In genomic region chr3:138946554-138947302, GRCh38 we compare ENCODE assay signal across 9 cellular contexts. TPM values are rescaled to one million over a fixed set of nuclear protein-coding genes. Genes with fewer than 3 reads are reported as not detected.
A peak's percentile ranks its signal among the peaks of the same experiment; 100 is the strongest.
DNase-seq lines count a peak whose midpoint lies in the region; TF ChIP-seq lines count a peak whose summit lies in the region.
"Had no signal": no experiment of that assay in that cellular context is flagged by ENCODE, and none has a peak within 500 bp of the region (broad histone marks: within the 10 kb centered on the region; RNA-seq: fewer than 3 reads in every experiment).

TSS of gene FOXL2 (minus strand) at chr3:138947137. CDS start at chr3:138946722, 415 bp downstream.
TSS of gene FOXL2NB (plus strand) at chr3:138947217. CDS start at chr3:138947365, 148 bp downstream.

- no peaks in the 10 kb centered on the region for H3K9me3 Mint-ChIP-seq in dendritic cell treated with granulocyte-macrophage colony-stimulating factor and Interleukin-4, amounts not matched to agents 40 ng/mL and 50 ng/mL, for 4 days
- no peaks in the 10 kb centered on the region for H3K9me3 Mint-ChIP-seq in mesothelial cell of epicardium

- H3K36me3 Mint-ChIP-seq in dendritic cell treated with granulocyte-macrophage colony-stimulating factor and Interleukin-4, amounts not matched to agents 40 ng/mL and 50 ng/mL, for 4 days (ENCODE audit: low read depth): no peaks in the 10 kb centered on the region
- no peaks in the 10 kb centered on the region for H3K36me3 Mint-ChIP-seq in mesothelial cell of epicardium

- peak within 1 kb of the TSS; percentile 17 for H3K27ac Mint-ChIP-seq in dendritic cell treated with granulocyte-macrophage colony-stimulating factor and Interleukin-4, amounts not matched to agents 40 ng/mL and 50 ng/mL, for 4 days
- no peak within 1 kb of the TSS for H3K27ac Mint-ChIP-seq in mesothelial cell of epicardium

- H3K4me3 Mint-ChIP-seq in dendritic cell treated with granulocyte-macrophage colony-stimulating factor and Interleukin-4, amounts not matched to agents 40 ng/mL and 50 ng/mL, for 4 days: peak within 1 kb of the TSS; percentile 76
- peak within 1 kb of the TSS; percentile 59 for H3K4me3 Mint-ChIP-seq in mesothelial cell of epicardium

- peak; percentile 89 for DNase-seq in GM03348 (ENCODE audit: low spot score)
- peak; percentile 44 for DNase-seq in OCI-M1 (lab: John Stamatoyannopoulos, UW)
- peak in 1 of 2 experiments; percentile 53 for DNase-seq in mesothelial cell of epicardium (ENCODE audit: low spot score in 2 of 2, unreplicated experiment in 2 of 2)
- DNase-seq in NCI-H345 (lab: John Stamatoyannopoulos, UW): no peak
- no peak for DNase-seq in NAMALWA (ENCODE audit: low spot score)
- no peak for DNase-seq in HuH-7 (ENCODE audit: low spot score)
- no peak for DNase-seq in kidney tubule cell (ENCODE audit: low spot score)

- intact Hi-C loops in dendritic cell treated with granulocyte-macrophage colony-stimulating factor and Interleukin-4, amounts not matched to agents 40 ng/mL and 50 ng/mL, for 4 days (cut with micrococcal nuclease): no loop called here

- H3K27me3 Mint-ChIP-seq in dendritic cell treated with granulocyte-macrophage colony-stimulating factor and Interleukin-4, amounts not matched to agents 40 ng/mL and 50 ng/mL, for 4 days: peaks cover 96% of the 10 kb centered on the region
- peaks cover 94% of the 10 kb centered on the region for H3K27me3 Mint-ChIP-seq in mesothelial cell of epicardium (ENCODE audit: low read depth)

- peaks cover 58% of the 10 kb centered on the region for H3K4me1 Mint-ChIP-seq in dendritic cell treated with granulocyte-macrophage colony-stimulating factor and Interleukin-4, amounts not matched to agents 40 ng/mL and 50 ng/mL, for 4 days (ENCODE audit: low read depth)
- peaks cover 15% of the 10 kb centered on the region for H3K4me1 Mint-ChIP-seq in mesothelial cell of epicardium

- no peak for TF ChIP-seq CTCF in mesothelial cell of epicardium (IDR thresholded peaks at IDR 0.05; ENCODE audit: unreplicated experiment)

RNA-seq across cellular contexts. Expression of gene FOXL2, which starts in this region (rescaled TPM):
- not detected in 3 replicates for total RNA-seq in mesothelial cell of epicardium
- total RNA-seq: T-helper 1 cell treated with Interleukin-12 subunit alpha and Interleukin-12 subunit beta and Interleukin-4 antibody, amounts not matched to agents 30 ng/mL and 1 ng/mL, for 36 hours had no signal

RNA-seq across cellular contexts. Expression of gene FOXL2NB, which starts in this region (rescaled TPM):
- total RNA-seq in mesothelial cell of epicardium: not detected in 3 replicates
- total RNA-seq: T-helper 1 cell treated with Interleukin-12 subunit alpha and Interleukin-12 subunit beta and Interleukin-4 antibody, amounts not matched to agents 30 ng/mL and 1 ng/mL, for 36 hours had no signal

Comparison
In these comparisons a context has a peak if more than half of its experiments do, and no peak if none do; other contexts are left out.
1. DNase-seq: peak in GM03348 (single experiment) and OCI-M1 (single experiment); none in NCI-H345 (single experiment), NAMALWA (single experiment), HuH-7 (single experiment) and kidney tubule cell (single experiment).